In genomic region chr12:92597118-92597517, GRCh38 we compare ENCODE assay signal across 1 cellular context.
TF ChIP-seq lines count a peak whose summit lies in the region.

No MANE protein-coding gene starts in this region.

TF ChIP-seq in IMR-90, 13 proteins besides CTCF, POLR2A, EP300 and RAD21:
- TF ChIP-seq MXI1 (IDR thresholded peaks at IDR 0.05; ENCODE audit: borderline replicate concordance, low read depth, low read length), result no peak
- TF ChIP-seq RFX5 (IDR thresholded peaks at IDR 0.05; ENCODE audit: low read depth, low read length), result no peak
- TF ChIP-seq MAZ (IDR thresholded peaks at IDR 0.05; ENCODE audit: borderline replicate concordance, low read depth, low read length), result no peak
- no peak for TF ChIP-seq CHD1 (IDR thresholded peaks at IDR 0.05; ENCODE audit: low read depth, low read length)
- no peak for TF ChIP-seq MAFK (IDR thresholded peaks at IDR 0.05; ENCODE audit: low read depth, low read length)
- TF ChIP-seq RCOR1 (IDR thresholded peaks at IDR 0.05; ENCODE audit: insufficient replicate concordance, low read length), result no peak
- TF ChIP-seq CEBPB (IDR thresholded peaks at IDR 0.05; ENCODE audit: low read depth, low read length), result no peak
- TF ChIP-seq FOS (IDR thresholded peaks at IDR 0.05; ENCODE audit: low read depth, low read length), result no peak
- no peak for TF ChIP-seq SMC3 (IDR thresholded peaks at IDR 0.05; ENCODE audit: low read depth, low read length)
TF ChIP-seq in IMR-90: peak in this region for 0.
